1 cellular context compared by ENCODE assay signal in the genomic region with DNA sequence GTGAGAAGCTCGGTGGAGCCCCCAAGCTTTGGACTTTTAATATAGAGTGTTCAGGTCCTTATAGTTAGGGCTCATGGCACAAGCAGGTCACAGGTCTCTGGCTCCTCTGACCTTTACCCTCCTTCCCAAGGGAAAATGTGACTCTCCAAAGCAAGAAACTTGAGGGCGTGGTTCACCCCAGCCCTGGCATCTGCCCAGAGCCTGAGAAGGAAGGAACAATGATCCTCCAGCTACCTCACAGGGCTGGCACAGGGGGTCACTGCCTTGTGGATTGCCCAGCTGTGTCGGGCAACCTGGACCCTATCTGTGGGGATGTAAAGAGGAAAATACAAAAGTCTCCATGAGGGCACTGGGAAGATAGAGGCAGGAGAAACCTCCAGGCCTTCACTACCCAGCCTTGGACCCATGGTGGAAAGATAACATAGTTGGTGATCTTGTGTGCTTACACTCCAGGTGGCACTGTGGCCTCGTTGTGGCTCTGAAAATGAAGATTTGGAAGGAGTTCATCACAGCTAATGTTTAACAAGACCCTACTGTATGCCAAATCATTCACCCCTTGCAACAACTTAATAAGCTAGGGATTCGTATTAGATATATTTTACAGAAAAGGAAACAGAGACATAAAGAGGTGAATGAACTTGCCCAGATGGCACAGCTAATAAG.
TF ChIP-seq lines count a peak whose summit lies in the region.

No MANE protein-coding gene starts in this region.

TF ChIP-seq in SK-N-SH treated with all-trans-retinoic acid at 6 μM for 48 hours, 23 proteins besides CTCF, POLR2A, EP300 and RAD21 (continued from another document):
- no peak for TF ChIP-seq TCF4 (CRISPR knock-in tag; IDR thresholded peaks at IDR 0.05; ENCODE audit: borderline replicate concordance)
- TF ChIP-seq CSDC2 (CRISPR knock-in tag; IDR thresholded peaks at IDR 0.05), result no peak
- no peak for TF ChIP-seq ZNF565 (CRISPR knock-in tag; conservative IDR thresholded peaks at IDR 0.05; ENCODE audit: low read depth)
- no peak for TF ChIP-seq ZFP30 (CRISPR knock-in tag; IDR thresholded peaks at IDR 0.05)
- TF ChIP-seq, protein P1, sequence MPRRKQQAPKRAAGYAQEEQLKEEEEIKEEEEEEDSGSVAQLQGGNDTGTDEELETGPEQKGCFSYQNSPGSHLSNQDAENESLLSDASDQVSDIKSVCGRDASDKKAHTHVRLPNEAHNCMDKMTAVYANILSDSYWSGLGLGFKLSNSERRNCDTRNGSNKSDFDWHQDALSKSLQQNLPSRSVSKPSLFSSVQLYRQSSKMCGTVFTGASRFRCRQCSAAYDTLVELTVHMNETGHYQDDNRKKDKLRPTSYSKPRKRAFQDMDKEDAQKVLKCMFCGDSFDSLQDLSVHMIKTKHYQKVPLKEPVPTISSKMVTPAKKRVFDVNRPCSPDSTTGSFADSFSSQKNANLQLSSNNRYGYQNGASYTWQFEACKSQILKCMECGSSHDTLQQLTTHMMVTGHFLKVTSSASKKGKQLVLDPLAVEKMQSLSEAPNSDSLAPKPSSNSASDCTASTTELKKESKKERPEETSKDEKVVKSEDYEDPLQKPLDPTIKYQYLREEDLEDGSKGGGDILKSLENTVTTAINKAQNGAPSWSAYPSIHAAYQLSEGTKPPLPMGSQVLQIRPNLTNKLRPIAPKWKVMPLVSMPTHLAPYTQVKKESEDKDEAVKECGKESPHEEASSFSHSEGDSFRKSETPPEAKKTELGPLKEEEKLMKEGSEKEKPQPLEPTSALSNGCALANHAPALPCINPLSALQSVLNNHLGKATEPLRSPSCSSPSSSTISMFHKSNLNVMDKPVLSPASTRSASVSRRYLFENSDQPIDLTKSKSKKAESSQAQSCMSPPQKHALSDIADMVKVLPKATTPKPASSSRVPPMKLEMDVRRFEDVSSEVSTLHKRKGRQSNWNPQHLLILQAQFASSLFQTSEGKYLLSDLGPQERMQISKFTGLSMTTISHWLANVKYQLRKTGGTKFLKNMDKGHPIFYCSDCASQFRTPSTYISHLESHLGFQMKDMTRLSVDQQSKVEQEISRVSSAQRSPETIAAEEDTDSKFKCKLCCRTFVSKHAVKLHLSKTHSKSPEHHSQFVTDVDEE (CRISPR knock-in tag; IDR thresholded peaks at IDR 0.05), result no peak
